14 cellular contexts compared by ENCODE assay signal in genomic region chr3:34017757-34018156, GRCh38.
A peak's percentile ranks its signal among the peaks of the same experiment; 100 is the strongest.
DNase-seq lines count a peak whose midpoint lies in the region; ATAC-seq and TF ChIP-seq lines count a peak whose summit lies in the region.
"Had no signal": no experiment of that assay in that cellular context is flagged by ENCODE, and none has a peak within 500 bp of the region (broad histone marks: within the 10 kb centered on the region; RNA-seq: fewer than 3 reads in every experiment).

No MANE protein-coding gene starts in this region.

- ATAC-seq in activated naive CD8-positive, alpha-beta T cell treated with anti-CD3 and anti-CD28 coated beads, Interleukin-2, amount 50 U/mL, for 24 hours: no peak
- ATAC-seq in naive thymus-derived CD4-positive, alpha-beta T cell: no peak
- no peak for ATAC-seq in GM19452 (IDR thresholded peaks at IDR 0.05; ENCODE audit: unreplicated experiment)

- no peak for DNase-seq in activated naive CD8-positive, alpha-beta T cell treated with anti-CD3 and anti-CD28 coated beads, Interleukin-2, amount 50 U/mL, for 24 hours
- DNase-seq in CD4-positive, alpha-beta memory T cell: no peak
- no peak for DNase-seq in naive thymus-derived CD4-positive, alpha-beta T cell
- DNase-seq in activated effector memory CD4-positive, alpha-beta T cell treated with Interleukin-2 at 50 U/mL for 16 hours: no peak
- no peak for DNase-seq in H7
- DNase-seq: ACHN, H9, NCI-H1092 treated with DMSO at 0.1 percent for 48 hours, NCI-H1694 treated with DMSO at 0.1 percent for 48 hours, NCI-H446, NCI-H748 treated with DMSO at 0.1 percent for 48 hours had no signal

- H3K27me3 ChIP-seq in CD4-positive, alpha-beta memory T cell (ENCODE audit: insufficient read depth, low read length): no peaks in the 10 kb centered on the region
- H3K27me3 ChIP-seq in Loucy (ENCODE audit: insufficient read depth, low read length, poor library complexity, severe bottlenecking) (no peaks in the 10 kb centered on the region), H7 (ENCODE audit: control insufficient read depth, insufficient read depth, low read length) (no peaks in the 10 kb centered on the region)
- H3K27me3 ChIP-seq in naive thymus-derived CD4-positive, alpha-beta T cell (ENCODE audit: control insufficient read depth in 2 of 2, insufficient read depth in 2 of 2, low read length in 2 of 2): no peaks in the 10 kb centered on the region

- CTCF ChIA-PET in CD4-positive, alpha-beta memory T cell (lab: Charles Lee; ENCODE audit: partially characterized antibody): interaction anchor here (0.7 kb wide), 2 partner anchors 14 to 577 kb away, joined by 3 to 5 read pairs; no protein-coding TSS in a partner anchor
- CTCF ChIA-PET in naive thymus-derived CD4-positive, alpha-beta T cell (lab: Charles Lee): interaction anchor here (0.6 kb wide), 1 partner anchor 133 kb away, joined by 3 read pairs; no protein-coding TSS in a partner anchor

- H3F3A ChIP-seq in Loucy (ENCODE audit: low read depth): peaks cover 21% of the 10 kb centered on the region

- no peak overlapping the region for H3K27ac ChIP-seq in CD4-positive, alpha-beta memory T cell (ENCODE audit: low read depth, low read length)
- no peak overlapping the region for H3K27ac ChIP-seq in naive thymus-derived CD4-positive, alpha-beta T cell (ENCODE audit: low read depth, low read length)

- peaks cover 26% of the 10 kb centered on the region for H3K4me1 ChIP-seq in CD4-positive, alpha-beta memory T cell (ENCODE audit: insufficient read depth, low read length)
- H3K4me1 ChIP-seq in Loucy (ENCODE audit: insufficient read depth, low read length, poor library complexity, severe bottlenecking): peaks cover 84% of the 10 kb centered on the region
- H3K4me1 ChIP-seq in naive thymus-derived CD4-positive, alpha-beta T cell (ENCODE audit: control insufficient read depth in 2 of 2, insufficient read depth in 2 of 2, low read length in 2 of 2): peaks cover 18 to 22% of the 10 kb centered on the region in 2 donors

- H3K9me3 Mint-ChIP-seq in activated naive CD8-positive, alpha-beta T cell (ENCODE audit: low read depth): no peaks in the 10 kb centered on the region
- H3K9me3 Mint-ChIP-seq in activated naive CD8-positive, alpha-beta T cell treated with anti-CD3 and anti-CD28 coated beads, Interleukin-2, amount 50 U/mL, for 24 hours: no peaks in the 10 kb centered on the region
- no peaks in the 10 kb centered on the region for H3K9me3 Mint-ChIP-seq in CD4-positive, alpha-beta memory T cell
- H3K9me3 Mint-ChIP-seq in naive thymus-derived CD4-positive, alpha-beta T cell: peaks cover 0 to 3% (median 0%) of the 10 kb centered on the region in 11 donors
- H3K9me3 Mint-ChIP-seq: H9 had no signal

- POLR2A ChIA-PET in CD4-positive, alpha-beta memory T cell (lab: Charles Lee; ENCODE audit: partially characterized antibody): no interaction called here
- POLR2A ChIA-PET in naive thymus-derived CD4-positive, alpha-beta T cell (lab: Charles Lee): interaction anchor here (1.3 kb wide), 1 partner anchor 21 kb away, joined by 3 read pairs; no protein-coding TSS in a partner anchor

- intact Hi-C loops in CD4-positive, alpha-beta memory T cell (cut with micrococcal nuclease): no loop called here
- intact Hi-C loops in naive thymus-derived CD4-positive, alpha-beta T cell (cut with micrococcal nuclease): no loop called here

- no peak overlapping the region for H2AFZ ChIP-seq in Loucy (ENCODE audit: low read length)

- no peaks in the 10 kb centered on the region for H3K27me3 Mint-ChIP-seq in activated naive CD8-positive, alpha-beta T cell
- no peaks in the 10 kb centered on the region for H3K27me3 Mint-ChIP-seq in activated naive CD8-positive, alpha-beta T cell treated with anti-CD3 and anti-CD28 coated beads, Interleukin-2, amount 50 U/mL, for 24 hours
- H3K27me3 Mint-ChIP-seq in CD4-positive, alpha-beta memory T cell: peaks cover 0 to 2% of the 10 kb centered on the region in 2 donors
- H3K27me3 Mint-ChIP-seq in naive thymus-derived CD4-positive, alpha-beta T cell: peaks cover 0 to 5% (median 0%) of the 10 kb centered on the region in 5 donors

- H3K79me2 ChIP-seq in Loucy (ENCODE audit: insufficient read depth, low read length): no peaks in the 10 kb centered on the region

- no peaks in the 10 kb centered on the region for H3K9me3 ChIP-seq in CD4-positive, alpha-beta memory T cell (ENCODE audit: control insufficient read depth in 1 of 2, low read length in 2 of 2)
- H3K9me3 ChIP-seq in Loucy (ENCODE audit: insufficient read depth, low read depth, low read length): no peaks in the 10 kb centered on the region
- no peaks in the 10 kb centered on the region for H3K9me3 ChIP-seq in naive thymus-derived CD4-positive, alpha-beta T cell (ENCODE audit: control insufficient read depth in 2 of 3, low read length in 3 of 3)

- H3K4me3 Mint-ChIP-seq in activated naive CD8-positive, alpha-beta T cell: peak overlapping the region; percentile 46
- no peak overlapping the region for H3K4me3 Mint-ChIP-seq in activated naive CD8-positive, alpha-beta T cell treated with anti-CD3 and anti-CD28 coated beads, Interleukin-2, amount 50 U/mL, for 24 hours
- peak overlapping the region in 5 of 8 donors; percentile 54 to 79 (median 75) for H3K4me3 Mint-ChIP-seq in CD4-positive, alpha-beta memory T cell
- peak overlapping the region in 8 of 10 donors; percentile 44 to 84 (median 74) for H3K4me3 Mint-ChIP-seq in naive thymus-derived CD4-positive, alpha-beta T cell
- H3K4me3 Mint-ChIP-seq: H9 had no signal

- H3K36me3 ChIP-seq in CD4-positive, alpha-beta memory T cell (ENCODE audit: insufficient read depth, low read length): no peaks in the 10 kb centered on the region
- H3K36me3 ChIP-seq in Loucy (ENCODE audit: insufficient read depth, low read length) (no peaks in the 10 kb centered on the region), H7 (replicated peaks; ENCODE audit: control insufficient read depth, insufficient read depth, low read length) (no peaks in the 10 kb centered on the region)
- no peaks in the 10 kb centered on the region for H3K36me3 ChIP-seq in naive thymus-derived CD4-positive, alpha-beta T cell (ENCODE audit: control insufficient read depth in 2 of 3, insufficient read depth in 3 of 3, low read length in 3 of 3)

- peak overlapping the region; percentile 79 for H3K4me2 ChIP-seq in Loucy (ENCODE audit: low read depth, low read length, poor library complexity, severe bottlenecking)

- H3K9ac ChIP-seq in Loucy (ENCODE audit: low read depth, low read length, poor library complexity, severe bottlenecking): peak overlapping the region; percentile 88

- no peaks in the 10 kb centered on the region for H4K20me1 ChIP-seq in Loucy (ENCODE audit: insufficient read depth, low read length, poor library complexity, severe bottlenecking)

- no peaks in the 10 kb centered on the region for H3K9me2 ChIP-seq in Loucy (replicated peaks; ENCODE audit: low read depth, low read length)

- H3K27ac Mint-ChIP-seq in activated naive CD8-positive, alpha-beta T cell: peak overlapping the region; percentile 47
- H3K27ac Mint-ChIP-seq in activated naive CD8-positive, alpha-beta T cell treated with anti-CD3 and anti-CD28 coated beads, Interleukin-2, amount 50 U/mL, for 24 hours: no peak overlapping the region
- H3K27ac Mint-ChIP-seq in CD4-positive, alpha-beta memory T cell: peak overlapping the region in 3 of 7 donors; percentile 27 to 52 (median 39)
- H3K27ac Mint-ChIP-seq in naive thymus-derived CD4-positive, alpha-beta T cell: peak overlapping the region; percentile 48 to 91 (median 79)
- H3K27ac Mint-ChIP-seq: H9 had no signal

- peaks cover 2% of the 10 kb centered on the region for H3K36me3 Mint-ChIP-seq in activated naive CD8-positive, alpha-beta T cell
- no peaks in the 10 kb centered on the region for H3K36me3 Mint-ChIP-seq in activated naive CD8-positive, alpha-beta T cell treated with anti-CD3 and anti-CD28 coated beads, Interleukin-2, amount 50 U/mL, for 24 hours (ENCODE audit: low read depth)
- H3K36me3 Mint-ChIP-seq in CD4-positive, alpha-beta memory T cell: no peaks in the 10 kb centered on the region
- H3K36me3 Mint-ChIP-seq in naive thymus-derived CD4-positive, alpha-beta T cell: peaks cover 0 to 4% (median 0%) of the 10 kb centered on the region in 5 donors

- peaks cover 43% of the 10 kb centered on the region for H3K4me1 Mint-ChIP-seq in activated naive CD8-positive, alpha-beta T cell (ENCODE audit: low read depth)
- peaks cover 36% of the 10 kb centered on the region for H3K4me1 Mint-ChIP-seq in activated naive CD8-positive, alpha-beta T cell treated with anti-CD3 and anti-CD28 coated beads, Interleukin-2, amount 50 U/mL, for 24 hours
- H3K4me1 Mint-ChIP-seq in CD4-positive, alpha-beta memory T cell: peaks cover 17 to 34% (median 23%) of the 10 kb centered on the region in 4 donors
- H3K4me1 Mint-ChIP-seq in naive thymus-derived CD4-positive, alpha-beta T cell: peaks cover 22 to 74% (median 66%) of the 10 kb centered on the region in 7 donors
- H3K4me1 Mint-ChIP-seq: H9 had no signal

- H3K4me3 ChIP-seq in CD4-positive, alpha-beta memory T cell (ENCODE audit: low read length in 2 of 2): no peak overlapping the region
- H3K4me3 ChIP-seq in Loucy (ENCODE audit: low read length, poor library complexity, severe bottlenecking) (peak overlapping the region; percentile 58), H7 (ENCODE audit: insufficient read depth, low read depth, low read length) (no peak overlapping the region)
- H3K4me3 ChIP-seq in naive thymus-derived CD4-positive, alpha-beta T cell (ENCODE audit: low read length): no peak overlapping the region

- TF ChIP-seq CTCF in Loucy (conservative IDR thresholded peaks at IDR 0.05; ENCODE audit: low read length): no peak
